1 cellular context compared by ENCODE assay signal in genomic region chr16:4350787-4351659, GRCh38.
TF ChIP-seq lines count a peak whose summit lies in the region.

Gene PAM16, minus strand, starts transcription at chr16:4351321. Its CDS starts 87 bp downstream, at chr16:4351234.

TF ChIP-seq in GM12878, 131 proteins besides CTCF, POLR2A, EP300 and RAD21 (continued from another document):
- no peak for TF ChIP-seq ZNF622 (IDR thresholded peaks at IDR 0.05)
- TF ChIP-seq CHD1 (IDR thresholded peaks at IDR 0.05; ENCODE audit: low read depth, low read length), result no peak
- no peak for TF ChIP-seq ATF7 (IDR thresholded peaks at IDR 0.05; ENCODE audit: low read depth)
- peak; percentile 93 for TF ChIP-seq NRF1 (conservative IDR thresholded peaks at IDR 0.05; ENCODE audit: low read depth, low read length)
- TF ChIP-seq MYC (IDR thresholded peaks at IDR 0.05; ENCODE audit: insufficient read depth, insufficient read length, insufficient replicate concordance, low read length, severe bottlenecking), result peak; percentile 36
- TF ChIP-seq ZNF207 (IDR thresholded peaks at IDR 0.05; ENCODE audit: borderline replicate concordance), result no peak; the same call in 1 of the 2 replicates
- TF ChIP-seq SMAD5 (IDR thresholded peaks at IDR 0.05; ENCODE audit: low read depth), result peak; percentile 36; the same call in 1 of the 2 replicates
- peak; percentile 92 for TF ChIP-seq LARP7 (IDR thresholded peaks at IDR 0.05)
- no peak for TF ChIP-seq EZH2 (IDR thresholded peaks at IDR 0.05; ENCODE audit: borderline replicate concordance, control insufficient read depth, low read depth, low read length)
- no peak for TF ChIP-seq SRF (IDR thresholded peaks at IDR 0.05; ENCODE audit: low read depth in 2 of 2, low read length in 2 of 2)
- peak; percentile 52 for TF ChIP-seq RUNX3 (IDR thresholded peaks at IDR 0.05; ENCODE audit: low read length)
- TF ChIP-seq IKZF1 (conservative IDR thresholded peaks at IDR 0.05), result peak; percentile 83
- TF ChIP-seq POLR2AphosphoS5 (IDR thresholded peaks at IDR 0.05; ENCODE audit: low read length), result peak; percentile 74
- peak; percentile 99 for TF ChIP-seq NR2F1 (conservative IDR thresholded peaks at IDR 0.05)
- peak in 1 of 2 experiments; percentile 32; a peak in 1 of 4 replicates for TF ChIP-seq IKZF2 (IDR thresholded peaks at IDR 0.05)
- TF ChIP-seq ZNF687 (IDR thresholded peaks at IDR 0.05), result peak; percentile 89
- TF ChIP-seq ESRRA (IDR thresholded peaks at IDR 0.05; ENCODE audit: low read length), result 0 out of 2 replicates have a peak, but pooled peaks have one; percentile 62
- TF ChIP-seq CBFB (IDR thresholded peaks at IDR 0.05; ENCODE audit: low read depth), result 0 out of 2 replicates have a peak, but pooled peaks have one; percentile 42
- TF ChIP-seq NBN (IDR thresholded peaks at IDR 0.05), result peak; percentile 42; the same call in 1 of the 2 replicates
- 0 out of 2 replicates have a peak, but pooled peaks have one; percentile 8 for TF ChIP-seq MEF2A (IDR thresholded peaks at IDR 0.05; ENCODE audit: insufficient read depth, low read depth, low read length)
- no peak for TF ChIP-seq ZNF217 (IDR thresholded peaks at IDR 0.05)
- TF ChIP-seq IRF5 (IDR thresholded peaks at IDR 0.05; ENCODE audit: borderline replicate concordance), result no peak
- no peak for TF ChIP-seq ZNF592 (IDR thresholded peaks at IDR 0.05)
- TF ChIP-seq YY1 (IDR thresholded peaks at IDR 0.05; ENCODE audit: low read depth, low read length), result peak; percentile 72; the same call in 1 of the 2 replicates
- no peak for TF ChIP-seq SREBF1 (IDR thresholded peaks at IDR 0.05; ENCODE audit: low read length)
- TF ChIP-seq TAF1 (IDR thresholded peaks at IDR 0.05; ENCODE audit: borderline replicate concordance, low read depth, low read length), result peak; percentile 28; the same call in 1 of the 2 replicates
- TF ChIP-seq SMARCA5 (IDR thresholded peaks at IDR 0.05), result peak; percentile 88
- peak; percentile 61; the same call in 1 of the 2 replicates for TF ChIP-seq MAX (IDR thresholded peaks at IDR 0.05; ENCODE audit: low read depth, low read length)
- no peak for TF ChIP-seq HDGF (IDR thresholded peaks at IDR 0.05)
- 0 out of 2 replicates have a peak, but pooled peaks have one; percentile 18 for TF ChIP-seq ZSCAN29 (IDR thresholded peaks at IDR 0.05)
- TF ChIP-seq MXI1 (IDR thresholded peaks at IDR 0.05; ENCODE audit: low read depth, low read length), result peak; percentile 91
- TF ChIP-seq NR2C2 (IDR thresholded peaks at IDR 0.05; ENCODE audit: borderline replicate concordance, control insufficient read depth, insufficient read length, low read depth), result peak; percentile 58
- TF ChIP-seq ZNF24 (IDR thresholded peaks at IDR 0.05), result 0 out of 2 replicates have a peak, but pooled peaks have one; percentile 17
